In the genomic region with DNA sequence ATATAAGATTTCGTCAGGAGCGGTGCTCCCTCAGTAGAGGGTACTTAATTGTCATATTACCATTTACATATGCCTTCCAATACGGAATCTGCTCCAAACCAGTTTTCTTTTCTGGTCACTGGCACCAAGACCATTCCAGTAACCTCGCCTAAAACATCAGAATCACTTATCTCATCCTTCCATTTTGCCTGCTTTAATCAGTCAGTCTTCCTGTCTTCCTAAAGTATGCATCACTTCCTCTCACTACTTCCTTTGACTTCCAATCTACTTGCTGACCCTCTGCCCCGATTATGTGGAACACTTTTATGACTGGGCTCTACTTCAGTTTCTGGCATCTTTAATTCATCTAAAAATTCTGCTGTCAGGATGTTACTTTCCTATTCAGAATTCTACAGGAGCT, we compare ENCODE assay signal across 20 cellular contexts. TPM values are rescaled to one million over a fixed set of nuclear protein-coding genes. Genes with fewer than 3 reads are reported as not detected.
DNase-seq lines count a peak whose midpoint lies in the region; ATAC-seq, FAIRE-seq and TF ChIP-seq lines count a peak whose summit lies in the region.
"Had no signal": no experiment of that assay in that cellular context is flagged by ENCODE, and none has a peak within 500 bp of the region (broad histone marks: within the 10 kb centered on the region; RNA-seq: fewer than 3 reads in every experiment).

No MANE protein-coding gene starts in this region.

- H3K9me3 ChIP-seq in astrocyte (ENCODE audit: insufficient read depth, low read depth, low read length): no peaks in the 10 kb centered on the region
- H3K9me3 ChIP-seq: breast epithelium, psoas muscle had no signal

- H3K27me3 Mint-ChIP-seq in activated T-cell treated with anti-CD3 and anti-CD28 coated beads, Interleukin-2, amount 50 U/mL, for 24 hours: no peaks in the 10 kb centered on the region
- H3K27me3 Mint-ChIP-seq in HFFc6 (ENCODE audit: insufficient read depth) (no peaks in the 10 kb centered on the region), astrocyte (ENCODE audit: low read depth, unreplicated experiment) (no peaks in the 10 kb centered on the region)
- H3K27me3 Mint-ChIP-seq: activated T-helper 17 cell treated with anti-CD3 and anti-CD28 coated beads, Interleukin-2, amount 50 U/mL, for 72 hours; CD4-positive, alpha-beta T cell had no signal

- no peaks in the 10 kb centered on the region for H3K27me3 ChIP-seq in astrocyte (ENCODE audit: insufficient read depth, low read length)
- H3K27me3 ChIP-seq: breast epithelium, dorsolateral prefrontal cortex had no signal

- H3K9ac ChIP-seq in astrocyte (ENCODE audit: low read length): no peak overlapping the region

- H3K27ac Mint-ChIP-seq in activated T-cell treated with anti-CD3 and anti-CD28 coated beads, Interleukin-2, amount 50 U/mL, for 24 hours: peak overlapping the region; percentile 1
- peak overlapping the region; percentile 66 for H3K27ac Mint-ChIP-seq in HFFc6
- no peak overlapping the region for H3K27ac Mint-ChIP-seq in astrocyte (ENCODE audit: unreplicated experiment)
- H3K27ac Mint-ChIP-seq: activated T-helper 17 cell treated with anti-CD3 and anti-CD28 coated beads, Interleukin-2, amount 50 U/mL, for 72 hours; CD4-positive, alpha-beta T cell; nephron had no signal

- no peak for DNase-seq in activated T-cell treated with anti-CD3 and anti-CD28 coated beads, Interleukin-2, amount 50 U/mL, for 24 hours
- DNase-seq in activated T-cell treated with anti-CD3 and anti-CD28 coated beads, Interleukin-2, amount 50 U/mL, for 1 hour: no peak
- DNase-seq in HFFc6 (no peak), astrocyte (ENCODE audit: low read depth) (no peak), pulmonary artery endothelial cell (ENCODE audit: low read depth, low spot score) (peak; percentile 35), nucleus accumbens (lab: John Stamatoyannopoulos, UW) (no peak), NCI-H345 treated with DMSO at 0.1 percent for 48 hours (lab: John Stamatoyannopoulos, UW; ENCODE audit: unreplicated experiment) (no peak)
- DNase-seq: CD4-positive, alpha-beta T cell; DMS53; dorsolateral prefrontal cortex; NCI-H1048; NCI-H2081; psoas muscle; RPMI8226; substantia nigra had no signal

- H3K4me3 Mint-ChIP-seq in activated T-cell treated with anti-CD3 and anti-CD28 coated beads, Interleukin-2, amount 50 U/mL, for 24 hours: no peak overlapping the region
- H3K4me3 Mint-ChIP-seq in HFFc6 (peak overlapping the region; percentile 6; the same call in 1 of the 2 replicates), astrocyte (ENCODE audit: unreplicated experiment) (no peak overlapping the region)
- H3K4me3 Mint-ChIP-seq: activated T-helper 17 cell treated with anti-CD3 and anti-CD28 coated beads, Interleukin-2, amount 50 U/mL, for 72 hours; CD4-positive, alpha-beta T cell; nephron had no signal

- no peaks in the 10 kb centered on the region for H4K20me1 ChIP-seq in astrocyte (ENCODE audit: insufficient read depth, low read length)

- no peak overlapping the region for H2AFZ ChIP-seq in astrocyte (ENCODE audit: low read depth, low read length)

- H3K9me3 Mint-ChIP-seq in activated T-cell treated with anti-CD3 and anti-CD28 coated beads, Interleukin-2, amount 50 U/mL, for 24 hours: no peaks in the 10 kb centered on the region
- H3K9me3 Mint-ChIP-seq in HFFc6 (no peaks in the 10 kb centered on the region), astrocyte (ENCODE audit: unreplicated experiment) (no peaks in the 10 kb centered on the region)
- H3K9me3 Mint-ChIP-seq: activated T-helper 17 cell treated with anti-CD3 and anti-CD28 coated beads, Interleukin-2, amount 50 U/mL, for 72 hours; CD4-positive, alpha-beta T cell; nephron had no signal

- peaks cover 12% of the 10 kb centered on the region for H3K36me3 ChIP-seq in astrocyte (ENCODE audit: insufficient read depth, low read length)
- H3K36me3 ChIP-seq: breast epithelium had no signal

- no peak overlapping the region for H3K27ac ChIP-seq in astrocyte (ENCODE audit: low read depth, low read length)
- H3K27ac ChIP-seq: breast epithelium, dorsolateral prefrontal cortex, psoas muscle had no signal

- peaks cover 16% of the 10 kb centered on the region for H3K4me1 Mint-ChIP-seq in activated T-cell treated with anti-CD3 and anti-CD28 coated beads, Interleukin-2, amount 50 U/mL, for 24 hours (ENCODE audit: low read depth)
- H3K4me1 Mint-ChIP-seq in HFFc6 (ENCODE audit: low read depth) (peaks cover 51% of the 10 kb centered on the region), astrocyte (ENCODE audit: low read depth, unreplicated experiment) (peaks cover 22% of the 10 kb centered on the region)
- H3K4me1 Mint-ChIP-seq: activated T-helper 17 cell treated with anti-CD3 and anti-CD28 coated beads, Interleukin-2, amount 50 U/mL, for 72 hours; nephron had no signal

- no peak overlapping the region for H3K4me3 ChIP-seq in astrocyte (ENCODE audit: insufficient read depth, low read depth, low read length)
- H3K4me3 ChIP-seq: breast epithelium, dorsolateral prefrontal cortex, psoas muscle had no signal

- H3K4me2 ChIP-seq in astrocyte (ENCODE audit: low read length): peak overlapping the region; percentile 34

- TF ChIP-seq CTCF in HFFc6 (IDR thresholded peaks at IDR 0.05): no peak
- no peak for TF ChIP-seq CTCF in astrocyte (IDR thresholded peaks at IDR 0.05; ENCODE audit: insufficient read depth, low read depth, low read length)

- H3K79me2 ChIP-seq in astrocyte (ENCODE audit: insufficient read depth, low read length): peaks cover 19% of the 10 kb centered on the region

- FAIRE-seq in astrocyte (lab: Jason Lieb, UNC): peak; percentile 60
- FAIRE-seq: frontal cortex had no signal

- no peak for ATAC-seq in GM19455 (IDR thresholded peaks at IDR 0.05; ENCODE audit: unreplicated experiment)
- ATAC-seq: activated T-helper 17 cell treated with anti-CD3 and anti-CD28 coated beads, Interleukin-2, amount 50 U/mL, for 72 hours; psoas muscle had no signal

- H3K4me1 ChIP-seq in astrocyte (ENCODE audit: insufficient read depth, low read length): peaks cover 17% of the 10 kb centered on the region
- H3K4me1 ChIP-seq: breast epithelium, psoas muscle had no signal

- peaks cover 84% of the 10 kb centered on the region for H3K36me3 Mint-ChIP-seq in activated T-cell treated with anti-CD3 and anti-CD28 coated beads, Interleukin-2, amount 50 U/mL, for 24 hours (ENCODE audit: low read depth)
- peaks cover 37% of the 10 kb centered on the region for H3K36me3 Mint-ChIP-seq in HFFc6 (ENCODE audit: low read depth)
- peaks cover 4% of the 10 kb centered on the region for H3K36me3 Mint-ChIP-seq in astrocyte (ENCODE audit: low read depth, unreplicated experiment)

RNA-seq across cellular contexts. Expression of gene CUL2, which starts 33.5 kb away (rescaled TPM):
- total RNA-seq in HFFc6 (2021; fragmentation: NEBNext Ultra II Directional; extraction: Animal tissue kit (Norgen Biotek cat#: 25700)): 10 to 100 TPM; 42.5 to 55.7 (median 51.3) TPM
- total RNA-seq in astrocyte (48.0 and 49.2 TPM in 2 replicates), pulmonary artery endothelial cell (34.0 and 50.2 TPM in 2 replicates)
